ENCODE assay signal across 8 cellular contexts in the genomic region with DNA sequence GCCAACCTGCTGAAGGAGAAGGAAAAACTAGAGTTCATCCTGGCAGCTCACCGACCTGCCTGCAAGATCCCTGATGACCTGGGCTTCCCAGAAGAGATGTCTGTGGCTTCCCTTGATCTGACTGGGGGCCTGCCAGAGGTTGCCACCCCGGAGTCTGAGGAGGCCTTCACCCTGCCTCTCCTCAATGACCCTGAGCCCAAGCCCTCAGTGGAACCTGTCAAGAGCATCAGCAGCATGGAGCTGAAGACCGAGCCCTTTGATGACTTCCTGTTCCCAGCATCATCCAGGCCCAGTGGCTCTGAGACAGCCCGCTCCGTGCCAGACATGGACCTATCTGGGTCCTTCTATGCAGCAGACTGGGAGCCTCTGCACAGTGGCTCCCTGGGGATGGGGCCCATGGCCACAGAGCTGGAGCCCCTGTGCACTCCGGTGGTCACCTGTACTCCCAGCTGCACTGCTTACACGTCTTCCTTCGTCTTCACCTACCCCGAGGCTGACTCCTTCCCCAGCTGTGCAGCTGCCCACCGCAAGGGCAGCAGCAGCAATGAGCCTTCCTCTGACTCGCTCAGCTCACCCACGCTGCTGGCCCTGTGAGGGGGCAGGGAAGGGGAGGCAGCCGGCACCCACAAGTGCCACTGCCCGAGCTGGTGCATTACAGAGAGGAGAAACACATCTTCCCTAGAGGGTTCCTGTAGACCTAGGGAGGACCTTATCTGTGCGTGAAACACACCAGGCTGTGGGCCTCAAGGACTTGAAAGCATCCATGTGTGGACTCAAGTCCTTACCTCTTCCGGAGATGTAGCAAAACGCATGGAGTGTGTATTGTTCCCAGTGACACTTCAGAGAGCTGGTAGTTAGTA. TPM values are rescaled to one million over a fixed set of nuclear protein-coding genes. Genes with fewer than 3 reads are reported as not detected.
A peak's percentile ranks its signal among the peaks of the same experiment; 100 is the strongest.
DNase-seq lines count a peak whose midpoint lies in the region; TF ChIP-seq lines count a peak whose summit lies in the region.

No MANE protein-coding gene starts in this region.

- no peaks in the 10 kb centered on the region for H3K9me3 Mint-ChIP-seq in mesothelial cell of epicardium

- peaks cover 7% of the 10 kb centered on the region for H3K36me3 ChIP-seq in colonic mucosa
- peaks cover 0 to 17% of the 10 kb centered on the region in 2 donors for H3K36me3 ChIP-seq in vagina

- intact Hi-C loops in colonic mucosa (cut with DNase I) (no loop called here), vagina (cut with DNase I) (no loop called here)

- POLR2A ChIA-PET in HEK293T (lab: Yijun Ruan, JAX): interaction anchor here (0.8 to 2.1 kb wide), 4 partner anchors 10 to 154 kb away, joined by 3 to 6 read pairs (median 4); partner anchors contain the start of gene NEK9

- H3K9me3 ChIP-seq in colonic mucosa (no peaks in the 10 kb centered on the region), vagina (no peaks in the 10 kb centered on the region)

- peak; percentile 26 for DNase-seq in stimulated activated CD8-positive, alpha-beta memory T cell treated with anti-CD3 and anti-CD28 coated beads, Interleukin-12 subunit alpha, Interleukin-12 subunit beta, amount 100 ng/mL, for 1 hour (ENCODE audit: low read depth)
- no peak for DNase-seq in stimulated activated CD8-positive, alpha-beta memory T cell treated with anti-CD3 and anti-CD28 coated beads, Interleukin-4, amount 100 ng/mL, for 48 hours
- no peak for DNase-seq in colonic mucosa
- no peak for DNase-seq in mesothelial cell of epicardium (ENCODE audit: low spot score in 2 of 2, unreplicated experiment in 2 of 2)
- no peak for DNase-seq in vagina (ENCODE audit: extremely low spot score in 2 of 2)
- DNase-seq in NCI-H526 treated with DMSO at 0.1 percent for 48 hours (lab: John Stamatoyannopoulos, UW): no peak
- no peak for DNase-seq in NCI-H1048 (lab: John Stamatoyannopoulos, UW)
- DNase-seq in HEK293T (ENCODE audit: extremely low spot score): no peak

- no peaks in the 10 kb centered on the region for H3K27me3 ChIP-seq in colonic mucosa
- H3K27me3 ChIP-seq in vagina: no peaks in the 10 kb centered on the region

- peaks cover 41% of the 10 kb centered on the region for H3K4me1 Mint-ChIP-seq in mesothelial cell of epicardium

- H3K36me3 Mint-ChIP-seq in mesothelial cell of epicardium: peaks cover 17% of the 10 kb centered on the region

- H3K27ac ChIP-seq in colonic mucosa (peak overlapping the region; percentile 2), vagina (no peak overlapping the region)

- CTCF ChIA-PET in HEK293T (lab: Yijun Ruan, JAX): interaction anchor here (0.6 to 1.0 kb wide), 2 partner anchors 9 to 11 kb away, joined by 3 to 4 read pairs; no protein-coding TSS in a partner anchor

- peak overlapping the region; percentile 100 for H3K27ac Mint-ChIP-seq in mesothelial cell of epicardium

- no peak for TF ChIP-seq CTCF in colonic mucosa (IDR thresholded peaks at IDR 0.05)
- no peak for TF ChIP-seq CTCF in mesothelial cell of epicardium (IDR thresholded peaks at IDR 0.05; ENCODE audit: unreplicated experiment)
- no peak for TF ChIP-seq CTCF in vagina (IDR thresholded peaks at IDR 0.05)

- H3K4me1 ChIP-seq in colonic mucosa (peaks cover 4% of the 10 kb centered on the region), vagina (peaks cover 28% of the 10 kb centered on the region)

- peak overlapping the region; percentile 99 for H3K9ac ChIP-seq in colonic mucosa (ENCODE audit: low read depth in 2 of 2, low read length in 2 of 2)

- TF ChIP-seq POLR2A in vagina (IDR thresholded peaks at IDR 0.05): no peak

- peaks cover 27% of the 10 kb centered on the region for H3K27me3 Mint-ChIP-seq in mesothelial cell of epicardium (ENCODE audit: low read depth)

- H3K4me3 Mint-ChIP-seq in mesothelial cell of epicardium: peak overlapping the region; percentile 94

- H3K4me3 ChIP-seq in colonic mucosa: peak overlapping the region; percentile 77
- peak overlapping the region; percentile 87 to 88 for H3K4me3 ChIP-seq in vagina

TF ChIP-seq in HEK293T, 16 proteins besides CTCF, POLR2A, EP300 and RAD21:
- TF ChIP-seq CTBP1 (IDR thresholded peaks at IDR 0.05; ENCODE audit: borderline replicate concordance): no peak
- no peak for TF ChIP-seq HDGF (IDR thresholded peaks at IDR 0.05; ENCODE audit: borderline replicate concordance)
- no peak for TF ChIP-seq BHLHE40 (IDR thresholded peaks at IDR 0.05; ENCODE audit: borderline replicate concordance)
- TF ChIP-seq, protein P1, sequence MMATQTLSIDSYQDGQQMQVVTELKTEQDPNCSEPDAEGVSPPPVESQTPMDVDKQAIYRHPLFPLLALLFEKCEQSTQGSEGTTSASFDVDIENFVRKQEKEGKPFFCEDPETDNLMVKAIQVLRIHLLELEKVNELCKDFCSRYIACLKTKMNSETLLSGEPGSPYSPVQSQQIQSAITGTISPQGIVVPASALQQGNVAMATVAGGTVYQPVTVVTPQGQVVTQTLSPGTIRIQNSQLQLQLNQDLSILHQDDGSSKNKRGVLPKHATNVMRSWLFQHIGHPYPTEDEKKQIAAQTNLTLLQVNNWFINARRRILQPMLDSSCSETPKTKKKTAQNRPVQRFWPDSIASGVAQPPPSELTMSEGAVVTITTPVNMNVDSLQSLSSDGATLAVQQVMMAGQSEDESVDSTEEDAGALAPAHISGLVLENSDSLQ (IDR thresholded peaks at IDR 0.05): no peak
- no peak for TF ChIP-seq FOXA1 (IDR thresholded peaks at IDR 0.05)
- no peak for TF ChIP-seq ARNT (IDR thresholded peaks at IDR 0.05)
- no peak for TF ChIP-seq ELF4 (IDR thresholded peaks at IDR 0.05)
- no peak for TF ChIP-seq L3MBTL2 (conservative IDR thresholded peaks at IDR 0.05)
- no peak for TF ChIP-seq LEF1 (IDR thresholded peaks at IDR 0.05; ENCODE audit: borderline replicate concordance)

RNA-seq across cellular contexts. Expression of gene FOS, which starts 2.4 kb away (rescaled TPM):
- total RNA-seq in colonic mucosa (10 to 100 TPM; 86.9 to 98.4 TPM), mesothelial cell of epicardium (789 to 796 TPM (median 796 TPM) in 3 replicates), vagina (884 TPM)
